ENCODE assay signal across 16 cellular contexts in genomic region chr7:158078161-158078910, GRCh38.
DNase-seq lines count a peak whose midpoint lies in the region; ATAC-seq and TF ChIP-seq lines count a peak whose summit lies in the region.
"Had no signal": no experiment of that assay in that cellular context is flagged by ENCODE, and none has a peak within 500 bp of the region (broad histone marks: within the 10 kb centered on the region; RNA-seq: fewer than 3 reads in every experiment).

No MANE protein-coding gene starts in this region.

- TF ChIP-seq CTCF in heart left ventricle (IDR thresholded peaks at IDR 0.05) = no peak

- H3K36me3 ChIP-seq in heart left ventricle = no peaks in the 10 kb centered on the region
- H3K36me3 ChIP-seq: BLaER1, cardiac muscle cell had no signal

- intact Hi-C loops in heart left ventricle (cut with DNase I) = no loop called here

- peaks cover 0 to 9% (median 0%) of the 10 kb centered on the region in 9 donors for H3K27me3 ChIP-seq in heart left ventricle
- H3K27me3 ChIP-seq: BLaER1, cardiac muscle cell, dorsolateral prefrontal cortex had no signal

- ATAC-seq in HG03196 (IDR thresholded peaks at IDR 0.05; ENCODE audit: unreplicated experiment) = no peak
- no peak for ATAC-seq in heart left ventricle
- ATAC-seq: activated CD4-positive, alpha-beta T cell treated with anti-CD3 and anti-CD28 coated beads for 36 hours; activated CD8-positive, alpha-beta memory T cell treated with anti-CD3 and anti-CD28 coated beads, Interleukin-2, amount 10 ng/mL, durations not matched to agents 7 days and 5 days; stimulated activated effector memory CD8-positive, alpha-beta T cell treated with anti-CD3 and anti-CD28 coated beads, Interleukin-12 subunit alpha, Interleukin-12 subunit beta, amount 100 ng/mL, for 72 hours had no signal

- DNase-seq in COLO668 (lab: John Stamatoyannopoulos, UW; ENCODE audit: unreplicated experiment) (peak; percentile 82), NCI-H1417 treated with DMSO at 0.1 percent for 48 hours (lab: John Stamatoyannopoulos, UW) (peak; percentile 94), NCI-H2171 treated with DMSO at 0.1 percent for 48 hours (lab: John Stamatoyannopoulos, UW) (peak; percentile 84), SHP77 treated with DMSO at 0.1 percent for 48 hours (lab: John Stamatoyannopoulos, UW) (peak; percentile 90), activated T-cell treated with anti-CD3 and anti-CD28 coated beads for 4 hours (no peak), MV-4-11 (lab: John Stamatoyannopoulos, UW) (no peak), heart left ventricle (no peak)
- DNase-seq: activated CD4-positive, alpha-beta T cell treated with anti-CD3 and anti-CD28 coated beads for 36 hours; activated CD8-positive, alpha-beta memory T cell treated with anti-CD3 and anti-CD28 coated beads, Interleukin-2, amount 10 ng/mL, durations not matched to agents 7 days and 5 days; dorsolateral prefrontal cortex; foreskin melanocyte; T1000 had no signal

- H3K4me1 ChIP-seq in heart left ventricle = no peaks in the 10 kb centered on the region
- H3K4me1 ChIP-seq: BLaER1 had no signal

- no peak overlapping the region for H3K4me3 ChIP-seq in heart left ventricle
- H3K4me3 ChIP-seq: BLaER1, cardiac muscle cell, dorsolateral prefrontal cortex had no signal

- WGBS in heart left ventricle, 4 donors = 85 to 87% (median 86%) methylated on average over 16 of the region's 16 CpGs

- no peaks in the 10 kb centered on the region for H3K9me3 ChIP-seq in heart left ventricle
- H3K9me3 ChIP-seq: BLaER1 had no signal

- no peak for TF ChIP-seq POLR2A in heart left ventricle (IDR thresholded peaks at IDR 0.05)

- no peak overlapping the region for H3K27ac ChIP-seq in heart left ventricle
- H3K27ac ChIP-seq: BLaER1, cardiac muscle cell, dorsolateral prefrontal cortex had no signal

Comparison
In these comparisons a context has a peak if more than half of its experiments do, and no peak if none do; other contexts are left out.
1. DNase-seq: peak in COLO668 (single experiment), NCI-H1417 treated with DMSO at 0.1 percent for 48 hours (single experiment), NCI-H2171 treated with DMSO at 0.1 percent for 48 hours (single experiment) and SHP77 treated with DMSO at 0.1 percent for 48 hours (single experiment); none in activated T-cell treated with anti-CD3 and anti-CD28 coated beads for 4 hours (single experiment), MV-4-11 (single experiment) and heart left ventricle (0 of 5).